16 cellular contexts compared by ENCODE assay signal in the genomic region with DNA sequence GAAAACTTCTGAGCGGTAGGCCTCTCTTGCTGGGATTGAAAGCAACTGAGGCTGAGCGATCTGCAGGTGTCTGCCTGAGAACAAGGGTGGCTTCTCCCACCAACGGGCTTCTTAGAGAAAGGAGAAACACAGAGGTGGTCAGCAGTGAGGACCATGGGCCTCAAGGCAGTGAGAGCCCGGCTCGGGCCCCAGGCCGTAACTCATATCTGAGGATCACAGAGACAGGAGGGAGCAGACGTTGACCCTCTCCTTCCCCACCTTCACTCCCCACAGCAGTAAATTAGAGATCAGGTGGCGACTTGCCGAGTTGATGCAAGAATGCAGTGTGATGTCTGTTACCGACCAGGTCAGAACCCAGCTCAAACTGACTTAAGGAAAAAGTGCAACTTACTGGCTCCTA. TPM values are rescaled to one million over a fixed set of nuclear protein-coding genes. Genes with fewer than 3 reads are reported as not detected.
DNase-seq lines count a peak whose midpoint lies in the region; ATAC-seq and TF ChIP-seq lines count a peak whose summit lies in the region.
"Had no signal": no experiment of that assay in that cellular context is flagged by ENCODE, and none has a peak within 500 bp of the region (broad histone marks: within the 10 kb centered on the region; RNA-seq: fewer than 3 reads in every experiment).

No MANE protein-coding gene starts in this region.

- intact Hi-C loops in IMR-90 (cut with micrococcal nuclease), result no loop called here
- intact Hi-C loops in mucosa of descending colon (cut with DNase I, micrococcal nuclease), result no loop called here

- peak overlapping the region; percentile 73 to 81; a peak in 3 of 4 replicates for H4K8ac ChIP-seq in IMR-90 (ENCODE audit: low read depth in 2 of 2, low read length in 2 of 2)
- H4K8ac ChIP-seq in neuronal stem cell (ENCODE audit: low read depth, low read length), result no peak overlapping the region

- H3K14ac ChIP-seq in IMR-90 (replicated peaks; ENCODE audit: low read depth, low read length), result peak overlapping the region; percentile 26; the same call in 1 of the 2 replicates
- no peak overlapping the region for H3K14ac ChIP-seq in neuronal stem cell (ENCODE audit: low read length)

- H3K9ac ChIP-seq in IMR-90 (ENCODE audit: low read depth, low read length) (no peak overlapping the region), neuronal stem cell (ENCODE audit: low read depth, low read length, poor library complexity) (no peak overlapping the region)

- H2AFZ ChIP-seq in IMR-90 (replicated peaks; ENCODE audit: low read length, poor library complexity), result peak overlapping the region; percentile 0
- no peak overlapping the region for H2AFZ ChIP-seq in neuronal stem cell (ENCODE audit: low read length)

- H3K4me3 ChIP-seq in IMR-90 (ENCODE audit: insufficient read depth, low read depth, low read length) (no peak overlapping the region), RWPE2 (ENCODE audit: severe bottlenecking) (no peak overlapping the region), neuronal stem cell (ENCODE audit: low read length in 2 of 2) (no peak overlapping the region), mucosa of descending colon (no peak overlapping the region)
- H3K4me3 ChIP-seq: A549 had no signal

- H2BK5ac ChIP-seq in IMR-90 (ENCODE audit: low read depth, low read length, poor library complexity, severe bottlenecking) (no peak overlapping the region), neuronal stem cell (ENCODE audit: low read length) (no peak overlapping the region)

- peak overlapping the region; percentile 77 for H3K4ac ChIP-seq in IMR-90 (ENCODE audit: low read depth, low read length)
- no peak overlapping the region for H3K4ac ChIP-seq in neuronal stem cell (ENCODE audit: low read length)

- no peak for TF ChIP-seq CTCF in IMR-90 (conservative IDR thresholded peaks at IDR 0.05; ENCODE audit: low read depth, low read length)
- TF ChIP-seq CTCF in RWPE2 (IDR thresholded peaks at IDR 0.05; ENCODE audit: poor library complexity, severe bottlenecking), result no peak
- TF ChIP-seq CTCF in mucosa of descending colon (IDR thresholded peaks at IDR 0.05), result no peak

- peak overlapping the region; percentile 85 for H2BK120ac ChIP-seq in IMR-90 (ENCODE audit: low read depth, low read length)
- H2BK120ac ChIP-seq in neuronal stem cell (ENCODE audit: low read depth, low read length), result no peak overlapping the region

- no TSS peak for BruUV-seq in IMR-90 (replicated peaks; lab: Mats Ljungman, UMichigan)

- H3K18ac ChIP-seq in IMR-90 (ENCODE audit: low read depth, low read length), result peak overlapping the region; percentile 86; the same call in 1 of the 2 replicates
- peak overlapping the region; percentile 16 for H3K18ac ChIP-seq in neuronal stem cell (ENCODE audit: low read length)

- no peaks in the 10 kb centered on the region for H3K9me3 ChIP-seq in IMR-90 (ENCODE audit: control insufficient read depth, insufficient read depth, low read length)
- H3K9me3 ChIP-seq in RWPE2 (ENCODE audit: severe bottlenecking), result no peaks in the 10 kb centered on the region
- H3K9me3 ChIP-seq in neuronal stem cell (replicated peaks in 1 of 2; ENCODE audit: control insufficient read depth in 2 of 2, insufficient read depth in 1 of 2, low read depth in 1 of 2, low read length in 2 of 2), result peaks cover 0 to 2% of the 10 kb centered on the region in 2 donors
- no peaks in the 10 kb centered on the region for H3K9me3 ChIP-seq in mucosa of descending colon
- H3K9me3 ChIP-seq: A549 had no signal

- peaks cover 3% of the 10 kb centered on the region; the same call in 1 of the 2 replicates for H4K20me1 ChIP-seq in IMR-90 (ENCODE audit: insufficient read depth, low read length)

- POLR2A ChIA-PET in IMR-90 (lab: Charles Lee; ENCODE audit: unreplicated experiment), result no interaction called here

- H3K79me1 ChIP-seq in IMR-90 (ENCODE audit: low read depth in 1 of 2, low read length in 2 of 2) (no peaks in the 10 kb centered on the region), neuronal stem cell (ENCODE audit: low read depth, low read length) (peaks cover 3% of the 10 kb centered on the region)

- no peak for TF ChIP-seq RAD21 in IMR-90 (IDR thresholded peaks at IDR 0.05; ENCODE audit: low read length)

- no peak overlapping the region for H3K4me2 ChIP-seq in IMR-90 (ENCODE audit: low read depth, low read length)
- H3K4me2 ChIP-seq in neuronal stem cell (ENCODE audit: insufficient read depth, low read length, poor library complexity, severe bottlenecking), result no peak overlapping the region
- H3K4me2 ChIP-seq: A549 had no signal

- no peak overlapping the region; the same call in 1 of the 2 replicates for H3K56ac ChIP-seq in IMR-90 (ENCODE audit: extremely low read depth, insufficient read depth, low read length)

- H2AK5ac ChIP-seq in IMR-90 (ENCODE audit: low read depth, low read length), result peak overlapping the region; percentile 65
- H2AK5ac ChIP-seq in neuronal stem cell (ENCODE audit: low read depth, low read length), result no peak overlapping the region

- H3K9me1 ChIP-seq in IMR-90 (ENCODE audit: insufficient read depth, low read length), result peaks cover 5% of the 10 kb centered on the region; the same call in 1 of the 2 replicates

- peaks cover 11% of the 10 kb centered on the region; the same call in 1 of the 2 replicates for H3K4me1 ChIP-seq in IMR-90 (ENCODE audit: control insufficient read depth, insufficient read depth, low read length)
- H3K4me1 ChIP-seq in RWPE2 (ENCODE audit: insufficient read depth, poor library complexity, severe bottlenecking), result peaks cover 3% of the 10 kb centered on the region
- no peaks in the 10 kb centered on the region for H3K4me1 ChIP-seq in neuronal stem cell (ENCODE audit: control insufficient read depth in 2 of 2, insufficient read depth in 1 of 2, low read depth in 1 of 2, low read length in 2 of 2)
- H3K4me1 ChIP-seq in mucosa of descending colon (ENCODE audit: low read depth), result no peaks in the 10 kb centered on the region

- H2BK15ac ChIP-seq in IMR-90 (ENCODE audit: low read depth, low read length), result peak overlapping the region; percentile 86; the same call in 2 of the 3 replicates
- no peak overlapping the region for H2BK15ac ChIP-seq in neuronal stem cell (ENCODE audit: low read length)

- peak overlapping the region; percentile 49 for H4K91ac ChIP-seq in IMR-90 (ENCODE audit: insufficient read depth, low read depth, low read length)
- H4K91ac ChIP-seq in neuronal stem cell (ENCODE audit: low read depth, low read length, poor library complexity), result no peak overlapping the region

- in situ Hi-C loops in IMR-90 (cut with MboI; ENCODE audit: low sequenced_read_pairs), result no loop called here

- H3K27ac ChIP-seq in IMR-90 (ENCODE audit: insufficient read depth, low read length), result peak overlapping the region; percentile 82; the same call in 1 of the 2 replicates
- no peak overlapping the region for H3K27ac ChIP-seq in RWPE2 (ENCODE audit: poor library complexity, severe bottlenecking)
- no peak overlapping the region for H3K27ac ChIP-seq in neuronal stem cell (replicated peaks; ENCODE audit: low read length)
- H3K27ac ChIP-seq: A549, HL-60 had no signal

- CTCF ChIA-PET in IMR-90 (lab: Yijun Ruan, JAX), result no interaction called here

- H3K36me3 ChIP-seq in IMR-90 (ENCODE audit: control insufficient read depth, insufficient read depth, low read length), result no peaks in the 10 kb centered on the region
- H3K36me3 ChIP-seq in RWPE2 (ENCODE audit: low read depth), result no peaks in the 10 kb centered on the region
- no peaks in the 10 kb centered on the region for H3K36me3 ChIP-seq in neuronal stem cell (replicated peaks in 1 of 2; ENCODE audit: control insufficient read depth in 2 of 2, insufficient read depth in 2 of 2, low read length in 2 of 2)
- no peaks in the 10 kb centered on the region for H3K36me3 ChIP-seq in mucosa of descending colon (ENCODE audit: low read depth)

- H3K27me3 ChIP-seq in IMR-90 (ENCODE audit: control insufficient read depth, insufficient read depth, low read length) (no peaks in the 10 kb centered on the region), RWPE2 (ENCODE audit: insufficient read depth, poor library complexity, severe bottlenecking) (no peaks in the 10 kb centered on the region), neuronal stem cell (ENCODE audit: control insufficient read depth in 3 of 3, insufficient read depth in 3 of 3, low read depth in 1 of 3, low read length in 3 of 3) (peaks cover 0 to 17% (median 0%) of the 10 kb centered on the region in 3 experiments)

- TF ChIP-seq POLR2A in IMR-90 (IDR thresholded peaks at IDR 0.05; ENCODE audit: low read depth, low read length), result no peak

- DNase-seq in IMR-90, result no peak
- DNase-seq in RWPE2 (ENCODE audit: low spot score), result peak; percentile 18
- DNase-seq in left kidney (ENCODE audit: low read depth, low spot score), result peak; percentile 61
- DNase-seq in neuronal stem cell (ENCODE audit: low spot score), result no peak
- no peak for DNase-seq in mucosa of descending colon
- DNase-seq in DMS 273 (lab: John Stamatoyannopoulos, UW; ENCODE audit: unreplicated experiment), result no peak
- DNase-seq: CD8-positive, alpha-beta T cell; COR-L47; DND-41; GF-D8; H9; KBM-7 had no signal

- H4K5ac ChIP-seq in IMR-90 (ENCODE audit: low read depth, low read length), result peak overlapping the region; percentile 83

- no peak for ATAC-seq in IMR-90 (ENCODE audit: low read depth)
- ATAC-seq in RWPE2 (ENCODE audit: low read depth), result no peak
- no peak for ATAC-seq in mucosa of descending colon
- ATAC-seq in GM21717 (IDR thresholded peaks at IDR 0.05; ENCODE audit: unreplicated experiment), result no peak
- no peak for ATAC-seq in SK-N-SH treated with all-trans-retinoic acid at 6 μM for 48 hours
- ATAC-seq: A549; CD8-positive, alpha-beta T cell had no signal

- no peak overlapping the region for H2BK12ac ChIP-seq in neuronal stem cell (ENCODE audit: low read length)

- H3K23ac ChIP-seq in IMR-90 (ENCODE audit: low read depth, low read length) (no peak overlapping the region), neuronal stem cell (ENCODE audit: low read depth, low read length, poor library complexity) (no peak overlapping the region)

- WGBS in IMR-90 (ENCODE audit: extremely low coverage in 2 of 2, insufficient read length in 1 of 2), 2 experiments, result 95% methylated on average over 4 of the region's 10 CpGs; no CpG with 5 or more reads in 1 of the 2 experiments
- whole genome bisulfite sequencing in neuronal stem cell (ENCODE audit: extremely low coverage in 2 of 2, insufficient read length in 2 of 2, insufficient replicate concordance in 1 of 2), 2 donors, result no CpG with 5 or more reads among the region's 10 CpGs

- H2AK9ac ChIP-seq in IMR-90 (replicated peaks; ENCODE audit: low read depth, low read length, poor library complexity), result no peak overlapping the region

- peak overlapping the region; percentile 77 for H2BK20ac ChIP-seq in IMR-90 (ENCODE audit: low read depth, low read length)

- dilution Hi-C loops in IMR-90 (cut with HindIII; ENCODE audit: low sequenced_read_pairs, unreplicated experiment), result no loop called here

TF ChIP-seq in SK-N-SH treated with all-trans-retinoic acid at 6 μM for 48 hours, 23 proteins besides CTCF, POLR2A, EP300 and RAD21 (continues in another document):
- no peak for TF ChIP-seq ZC3H10 (CRISPR knock-in tag; IDR thresholded peaks at IDR 0.05)
- no peak for TF ChIP-seq ZNF8 (CRISPR knock-in tag; IDR thresholded peaks at IDR 0.05)

RNA-seq across cellular contexts. Expression of a gene that starts 51.0 kb away (rescaled TPM):
- total RNA-seq in IMR-90 (2012; rRNA removed) (16.1 TPM in 2 replicates), mucosa of descending colon (10 to 100 TPM; 18.7 to 33.0 (median 22.4) TPM)
- polyA plus RNA-seq in IMR-90 (2012; rRNA removed), result 17.2 and 19.2 TPM in 2 replicates
- polyA plus RNA-seq in IMR-90 (2012; cell fraction: cytosol; rRNA removed), result 13.9 and 18.0 TPM in 2 replicates
- 10.7 and 13.6 TPM in 2 replicates for polyA plus RNA-seq in IMR-90 (2012; cell fraction: nucleus; rRNA removed; ENCODE audit: low replicate concordance)
- polyA plus RNA-seq in neuronal stem cell (2013, experiment 1 of 2), result 19.8 TPM
- polyA plus RNA-seq in neuronal stem cell (2013, experiment 2 of 2), result 20.4 TPM

Comparison
In these comparisons a context has a peak if more than half of its experiments do, and no peak if none do; other contexts are left out.
1. DNase-seq: peak in RWPE2 (single experiment) and left kidney (single experiment); none in IMR-90 (single experiment), neuronal stem cell (single experiment), mucosa of descending colon (0 of 3) and DMS 273 (single experiment).